1 cellular context compared by ENCODE assay signal in genomic region chr6:158895661-158896060, GRCh38.
TF ChIP-seq lines count a peak whose summit lies in the region.

No MANE protein-coding gene starts in this region.

TF ChIP-seq in H1, 55 proteins besides CTCF, POLR2A, EP300 and RAD21 (continued from another document):
- TF ChIP-seq CHD7 (IDR thresholded peaks at IDR 0.05; ENCODE audit: insufficient replicate concordance, low read length) (no peak), POLR2AphosphoS5 (IDR thresholded peaks at IDR 0.05; ENCODE audit: low read depth, low read length) (no peak), POU5F1 (IDR thresholded peaks at IDR 0.05; ENCODE audit: low read depth, low read length) (no peak), SRF (IDR thresholded peaks at IDR 0.05; ENCODE audit: low read depth, low read length) (no peak), SUZ12 (IDR thresholded peaks at IDR 0.05; ENCODE audit: low read length) (no peak), NANOG (IDR thresholded peaks at IDR 0.05; ENCODE audit: insufficient read depth, low read depth, low read length, poor library complexity, severe bottlenecking) (no peak), YY1 (IDR thresholded peaks at IDR 0.05; ENCODE audit: low read depth, low read length) (no peak), HDAC2 (IDR thresholded peaks at IDR 0.05; ENCODE audit: borderline replicate concordance in 1 of 2, low read depth in 2 of 2, low read length in 2 of 2) (no peak), MAX (IDR thresholded peaks at IDR 0.05) (no peak), TAF1 (IDR thresholded peaks at IDR 0.05; ENCODE audit: low read depth, low read length) (no peak)
